In genomic region chr12:106357549-106358409, GRCh38 we compare ENCODE assay signal across 8 cellular contexts. TPM values are rescaled to one million over a fixed set of nuclear protein-coding genes. Genes with fewer than 3 reads are reported as not detected.
DNase-seq lines count a peak whose midpoint lies in the region; ATAC-seq and TF ChIP-seq lines count a peak whose summit lies in the region.

Gene POLR3B (plus strand): TSS chr12:106357748. CDS start chr12:106357880, 132 bp downstream.

- TF ChIP-seq CTCF in GM10248 (IDR thresholded peaks at IDR 0.05; ENCODE audit: control extremely low read depth, extremely low read depth, low read depth, missing control alignments) = peak; percentile 87
- TF ChIP-seq CTCF in NB4 (IDR thresholded peaks at IDR 0.05; ENCODE audit: low read depth, low read length) = peak; percentile 94
- peak in 1 of 3 donors; percentile 24 for TF ChIP-seq CTCF in omental fat pad (IDR thresholded peaks at IDR 0.05)
- TF ChIP-seq CTCF in thoracic aorta (IDR thresholded peaks at IDR 0.05) = peak; percentile 79

- no peaks in the 10 kb centered on the region; the same call in 1 of the 2 replicates for H3K36me3 ChIP-seq in SK-N-MC (ENCODE audit: insufficient read depth, low read length)
- no peaks in the 10 kb centered on the region for H3K36me3 ChIP-seq in thoracic aorta

- peak; percentile 95 for DNase-seq in GM10248 (ENCODE audit: extremely low spot score)
- DNase-seq in NB4 (ENCODE audit: low read depth) = peak; percentile 98
- peak; percentile 79 for DNase-seq in SK-N-MC (ENCODE audit: low read depth, low spot score)
- peak; percentile 92 to 93 for DNase-seq in activated naive CD4-positive, alpha-beta T cell treated with anti-CD3 and anti-CD28 coated beads, Interleukin-2, amount 50 U/mL, for 72 hours (ENCODE audit: low spot score in 2 of 2)
- peak; percentile 72 for DNase-seq in glomerular endothelial cell (ENCODE audit: extremely low read depth, low read depth, low spot score)
- DNase-seq in omental fat pad (ENCODE audit: low spot score) = peak; percentile 85
- DNase-seq in thoracic aorta (ENCODE audit: low spot score) = peak; percentile 87

- CTCF ChIA-PET in GM10248 (lab: Yijun Ruan, JAX) = interaction anchor here (0.7 to 3.8 kb wide), 44 partner anchors 9 to 1191 kb away, joined by 3 to 30 read pairs (median 5); partner anchors contain the start of genes TCP11L2 and TMEM263

- H3K9me3 ChIP-seq in SK-N-MC (ENCODE audit: low read depth, low read length) = no peaks in the 10 kb centered on the region
- no peaks in the 10 kb centered on the region for H3K9me3 ChIP-seq in thoracic aorta

- H3K4me1 ChIP-seq in thoracic aorta (ENCODE audit: control insufficient read depth in 1 of 2, low read depth in 2 of 2) = peaks cover 3 to 8% of the 10 kb centered on the region in 2 donors

- no peaks in the 10 kb centered on the region for H3K9me3 Mint-ChIP-seq in activated naive CD4-positive, alpha-beta T cell treated with anti-CD3 and anti-CD28 coated beads, Interleukin-2, amount 50 U/mL, for 72 hours

- no peaks in the 10 kb centered on the region for H3K27me3 ChIP-seq in thoracic aorta (replicated peaks; ENCODE audit: insufficient read depth)

- peak; percentile 90 for ATAC-seq in HG02571 (IDR thresholded peaks at IDR 0.05; ENCODE audit: unreplicated experiment)
- peak; percentile 90 to 95 for ATAC-seq in activated naive CD4-positive, alpha-beta T cell treated with anti-CD3 and anti-CD28 coated beads, Interleukin-2, amount 50 U/mL, for 72 hours
- ATAC-seq in omental fat pad (ENCODE audit: low FRiP score) = peak; percentile 96
- peak; percentile 94 for ATAC-seq in thoracic aorta (ENCODE audit: insufficient number of reproducible peaks, low FRiP score, low read depth)

- peak within 1 kb of the TSS; percentile 94 to 97 for H3K27ac Mint-ChIP-seq in activated naive CD4-positive, alpha-beta T cell treated with anti-CD3 and anti-CD28 coated beads, Interleukin-2, amount 50 U/mL, for 72 hours

- peak within 1 kb of the TSS; percentile 94 for H3K9ac ChIP-seq in SK-N-MC (ENCODE audit: insufficient read length)

- H3K27ac ChIP-seq in SK-N-MC (peak within 1 kb of the TSS; percentile 68), thoracic aorta (peak within 1 kb of the TSS; percentile 85 to 87)

- TF ChIP-seq POLR2A in NB4 (IDR thresholded peaks at IDR 0.05; ENCODE audit: extremely low read depth, insufficient read length) = peak; percentile 80

- peaks cover 6 to 7% of the 10 kb centered on the region in 2 donors for H3K36me3 Mint-ChIP-seq in activated naive CD4-positive, alpha-beta T cell treated with anti-CD3 and anti-CD28 coated beads, Interleukin-2, amount 50 U/mL, for 72 hours

- H3K4me3 ChIP-seq in NB4 (ENCODE audit: low read depth, low read length) = peak within 1 kb of the TSS; percentile 76
- H3K4me3 ChIP-seq in SK-N-MC = peak within 1 kb of the TSS; percentile 91
- H3K4me3 ChIP-seq in thoracic aorta = peak within 1 kb of the TSS; percentile 95

- POLR2A ChIA-PET in GM10248 (lab: Yijun Ruan, JAX) = interaction anchor here (0.6 kb wide), 1 partner anchor 27 kb away, joined by 7 read pairs; no protein-coding TSS in a partner anchor

RNA-seq across cellular contexts. Expression of gene POLR3B, which starts in this region (rescaled TPM):
- total RNA-seq in activated naive CD4-positive, alpha-beta T cell treated with anti-CD3 and anti-CD28 coated beads, Interleukin-2, amount 50 U/mL, for 72 hours = 1 to 10 TPM; 3.6 to 6.4 TPM
- 8.5 and 9.3 TPM in 2 replicates for total RNA-seq in glomerular endothelial cell
- 10 to 100 TPM in 1 of 4 donors, 1 to 10 TPM in 3; 7.1 to 10.9 (median 8.4) TPM for total RNA-seq in omental fat pad
- total RNA-seq in thoracic aorta = 1 to 10 TPM; 7.7 to 7.8 TPM

Comparison
In these comparisons a context has a peak if more than half of its experiments do, and no peak if none do; other contexts are left out.
1. Peak in every context shown above with its lines: DNase-seq, ATAC-seq, H3K4me3 ChIP-seq and H3K27ac ChIP-seq.